In genomic region chr12:122830517-122831214, GRCh38 we compare ENCODE assay signal across 15 cellular contexts. TPM values are rescaled to one million over a fixed set of nuclear protein-coding genes. Genes with fewer than 3 reads are reported as not detected.
DNase-seq lines count a peak whose midpoint lies in the region; ATAC-seq, FAIRE-seq and TF ChIP-seq lines count a peak whose summit lies in the region.
"Had no signal": no experiment of that assay in that cellular context is flagged by ENCODE, and none has a peak within 500 bp of the region (broad histone marks: within the 10 kb centered on the region; RNA-seq: fewer than 3 reads in every experiment).

No MANE protein-coding gene starts in this region.

- CTCF ChIA-PET in CD4-positive, alpha-beta T cell (lab: Charles Lee): no interaction called here
- CTCF ChIA-PET in mammary epithelial cell (lab: Charles Lee; ENCODE audit: low non-redundant PET): no interaction called here
- CTCF ChIA-PET in activated CD4-positive, alpha-beta T cell treated with anti-CD3 and anti-CD28 coated beads, Interleukin-2, amount 10 ng/mL, durations not matched to agents 7 days and 5 days (lab: Charles Lee): interaction anchor here (0.5 kb wide), 1 partner anchor 494 kb away, joined by 3 read pairs; no protein-coding TSS in a partner anchor

- no peaks in the 10 kb centered on the region for H3K9me3 ChIP-seq in CD4-positive, alpha-beta T cell (ENCODE audit: control insufficient read depth, low read length)
- H3K9me3 ChIP-seq in mammary epithelial cell (replicated peaks; ENCODE audit: insufficient read depth, low read length): peaks cover 2% of the 10 kb centered on the region
- no peaks in the 10 kb centered on the region for H3K9me3 ChIP-seq in vagina

- in situ Hi-C loops in mammary epithelial cell (cut with MboI; ENCODE audit: low sequenced_read_pairs in 2 of 2): no loop called here

- H3K79me2 ChIP-seq in mammary epithelial cell (ENCODE audit: insufficient read depth, low read length) (peaks cover under 1% of the 10 kb centered on the region), mesendoderm (ENCODE audit: control insufficient read depth, insufficient read depth, low read length) (no peaks in the 10 kb centered on the region)

- no peak overlapping the region for H3K23ac ChIP-seq in mesendoderm (ENCODE audit: low read length)

- no peak for ATAC-seq in CD4-positive, alpha-beta T cell (ENCODE audit: poor library complexity)
- ATAC-seq in GM19467 (IDR thresholded peaks at IDR 0.05; ENCODE audit: unreplicated experiment): no peak
- ATAC-seq: natural killer cell had no signal

- H3K36me3 ChIP-seq in mammary epithelial cell (ENCODE audit: insufficient read depth, low read length) (no peaks in the 10 kb centered on the region), mesendoderm (ENCODE audit: control insufficient read depth, insufficient read depth, low read length) (no peaks in the 10 kb centered on the region), vagina (no peaks in the 10 kb centered on the region)

- no peak overlapping the region for H3K4ac ChIP-seq in mesendoderm (ENCODE audit: low read depth, low read length)

- H3K4me3 ChIP-seq in mammary epithelial cell (replicated peaks in 1 of 3; ENCODE audit: insufficient read depth in 1 of 3, low read depth in 2 of 3, low read length in 3 of 3) (no peak overlapping the region), mesendoderm (ENCODE audit: low read length) (no peak overlapping the region), vagina (no peak overlapping the region)

- no peaks in the 10 kb centered on the region for H3K27me3 Mint-ChIP-seq in CD4-positive, alpha-beta T cell
- H3K27me3 Mint-ChIP-seq in activated CD4-positive, alpha-beta T cell treated with anti-CD3 and anti-CD28 coated beads, Interleukin-2, amount 10 ng/mL, durations not matched to agents 7 days and 5 days: peaks cover 33% of the 10 kb centered on the region
- H3K27me3 Mint-ChIP-seq: activated B cell treated with CpG ODN at 0.5 μM for 24 hours had no signal

- no peaks in the 10 kb centered on the region for H3K79me1 ChIP-seq in mesendoderm (ENCODE audit: low read length)

- intact Hi-C loops in CD4-positive, alpha-beta T cell (cut with DNase I, micrococcal nuclease): no loop called here
- intact Hi-C loops in mammary epithelial cell (cut with micrococcal nuclease): loop anchor here (2.0 kb wide), 1 partner anchor 22 kb away; no protein-coding TSS in a partner anchor
- intact Hi-C loops in vagina (cut with DNase I): no loop called here

- no peak overlapping the region for H3K56ac ChIP-seq in mesendoderm (ENCODE audit: low read length)

- H3K9ac ChIP-seq in mammary epithelial cell (ENCODE audit: insufficient read depth, low read length): peak overlapping the region; percentile 8
- H3K9ac ChIP-seq in mesendoderm (ENCODE audit: low read length): no peak overlapping the region

- FAIRE-seq in HTR-8/SVneo (lab: Jason Lieb, UNC): peak; percentile 23

- POLR2A ChIA-PET in CD4-positive, alpha-beta T cell (lab: Charles Lee): no interaction called here
- POLR2A ChIA-PET in activated CD4-positive, alpha-beta T cell treated with anti-CD3 and anti-CD28 coated beads, Interleukin-2, amount 10 ng/mL, durations not matched to agents 7 days and 5 days (lab: Charles Lee): no interaction called here

- no peak overlapping the region for H3K18ac ChIP-seq in mesendoderm (ENCODE audit: low read length)

- H3K27ac Mint-ChIP-seq in CD4-positive, alpha-beta T cell: no peak overlapping the region
- H3K27ac Mint-ChIP-seq in activated CD4-positive, alpha-beta T cell treated with anti-CD3 and anti-CD28 coated beads, Interleukin-2, amount 10 ng/mL, durations not matched to agents 7 days and 5 days: no peak overlapping the region
- H3K27ac Mint-ChIP-seq: immature natural killer cell, natural killer cell had no signal

- H3K4me1 ChIP-seq in mammary epithelial cell (ENCODE audit: insufficient read depth, low read length) (peaks cover 21% of the 10 kb centered on the region), mesendoderm (ENCODE audit: control insufficient read depth, low read depth, low read length) (no peaks in the 10 kb centered on the region), vagina (peaks cover 5% of the 10 kb centered on the region)

- H3K27me3 ChIP-seq in CD4-positive, alpha-beta T cell (ENCODE audit: control insufficient read depth, insufficient read depth, low read length): no peaks in the 10 kb centered on the region
- H3K27me3 ChIP-seq in mammary epithelial cell (ENCODE audit: insufficient read depth, low read length) (no peaks in the 10 kb centered on the region), mesendoderm (ENCODE audit: insufficient read depth, low read length, poor library complexity) (no peaks in the 10 kb centered on the region), vagina (no peaks in the 10 kb centered on the region)

- H2BK5ac ChIP-seq in mesendoderm (ENCODE audit: low read length): no peak overlapping the region

- peak overlapping the region; percentile 16 for H2AFZ ChIP-seq in mammary epithelial cell (ENCODE audit: low read depth, low read length)

- H2BK120ac ChIP-seq in mesendoderm (ENCODE audit: low read depth, low read length): no peak overlapping the region

- H2AK5ac ChIP-seq in mesendoderm (ENCODE audit: low read length): no peak overlapping the region

- H3K9me3 Mint-ChIP-seq in CD4-positive, alpha-beta T cell: no peaks in the 10 kb centered on the region
- H3K9me3 Mint-ChIP-seq in activated CD4-positive, alpha-beta T cell treated with anti-CD3 and anti-CD28 coated beads, Interleukin-2, amount 10 ng/mL, durations not matched to agents 7 days and 5 days: no peaks in the 10 kb centered on the region
- H3K9me3 Mint-ChIP-seq: activated B cell treated with CpG ODN at 0.5 μM for 24 hours, immature natural killer cell, natural killer cell had no signal

- dilution Hi-C loops in mammary epithelial cell (cut with HindIII; ENCODE audit: low sequenced_read_pairs): loop anchor here (25.0 kb wide), 1 partner anchor 407 kb away; the partner anchor contains the start of genes MPHOSPH9 and MTRFR

- no peak for TF ChIP-seq CTCF in CD4-positive, alpha-beta T cell (IDR thresholded peaks at IDR 0.05)
- TF ChIP-seq CTCF in mammary epithelial cell (conservative IDR thresholded peaks at IDR 0.05 in 1 of 2, IDR thresholded peaks at IDR 0.05 in 1 of 2; ENCODE audit: extremely low read depth in 1 of 2, insufficient read depth in 1 of 2, low read depth in 1 of 2, low read length in 2 of 2): no peak
- TF ChIP-seq CTCF in vagina (IDR thresholded peaks at IDR 0.05): no peak

- no peak overlapping the region for H4K8ac ChIP-seq in mesendoderm (ENCODE audit: low read depth, low read length)

- H3K4me2 ChIP-seq in mammary epithelial cell (ENCODE audit: insufficient read depth, low read depth, low read length) (no peak overlapping the region), mesendoderm (ENCODE audit: low read length) (no peak overlapping the region)

- no peak for TF ChIP-seq POLR2A in vagina (IDR thresholded peaks at IDR 0.05)

- H3K4me3 Mint-ChIP-seq in CD4-positive, alpha-beta T cell: peak overlapping the region; percentile 42
- no peak overlapping the region for H3K4me3 Mint-ChIP-seq in activated CD4-positive, alpha-beta T cell treated with anti-CD3 and anti-CD28 coated beads, Interleukin-2, amount 10 ng/mL, durations not matched to agents 7 days and 5 days
- H3K4me3 Mint-ChIP-seq: immature natural killer cell, natural killer cell had no signal

- DNase-seq in CD4-positive, alpha-beta T cell: no peak
- DNase-seq in HTR-8/SVneo (ENCODE audit: insufficient read length, low spot score) (no peak), mammary epithelial cell (peak; percentile 96), mesendoderm (peak; percentile 59), iPS-NIHi11 (ENCODE audit: low spot score) (no peak), vagina (ENCODE audit: extremely low spot score in 2 of 2) (no peak)
- no peak for DNase-seq in activated CD4-positive, alpha-beta T cell treated with anti-CD3 and anti-CD28 coated beads, Interleukin-2, amount 10 ng/mL, durations not matched to agents 7 days and 5 days
- DNase-seq: activated B cell treated with CpG ODN at 0.5 μM for 24 hours; activated naive CD4-positive, alpha-beta T cell; COR-L47; effector CD4-positive, alpha-beta T cell; immature natural killer cell; natural killer cell; stimulated activated CD4-positive, alpha-beta T cell treated with anti-CD3 and anti-CD28 coated beads, Interleukin-4, amount 100 ng/mL, for 1 hour had no signal

- H3K4me1 Mint-ChIP-seq in CD4-positive, alpha-beta T cell (ENCODE audit: low read depth): peaks cover 10% of the 10 kb centered on the region
- peaks cover 12% of the 10 kb centered on the region for H3K4me1 Mint-ChIP-seq in activated CD4-positive, alpha-beta T cell treated with anti-CD3 and anti-CD28 coated beads, Interleukin-2, amount 10 ng/mL, durations not matched to agents 7 days and 5 days

- no peak overlapping the region for H4K5ac ChIP-seq in mesendoderm (ENCODE audit: low read length)

- BruUV-seq in mammary epithelial cell (replicated peaks; lab: Mats Ljungman, UMichigan): no TSS peak

- WGBS in mammary epithelial cell (ENCODE audit: low coverage, missing lambda C conversion rate): 24% methylated on average over 7 of the region's 7 CpGs
- no CpG with 5 or more reads among the region's 7 CpGs for WGBS in mesendoderm (ENCODE audit: extremely low coverage, insufficient coverage, low lambda C conversion rate)

- H4K20me1 ChIP-seq in mammary epithelial cell (ENCODE audit: insufficient read depth, low read length): no peaks in the 10 kb centered on the region

- H3K27ac ChIP-seq in CD4-positive, alpha-beta T cell (ENCODE audit: low read depth, low read length): no peak overlapping the region
- H3K27ac ChIP-seq in mammary epithelial cell (ENCODE audit: insufficient read depth, low read depth, low read length): peak overlapping the region; percentile 52
- no peak overlapping the region for H3K27ac ChIP-seq in mesendoderm (ENCODE audit: low read depth, low read length)
- H3K27ac ChIP-seq in vagina: no peak overlapping the region

- H2BK15ac ChIP-seq in mesendoderm (replicated peaks; ENCODE audit: low read depth): no peak overlapping the region

- peaks cover 6% of the 10 kb centered on the region for H3K36me3 Mint-ChIP-seq in CD4-positive, alpha-beta T cell (ENCODE audit: low read depth)
- H3K36me3 Mint-ChIP-seq in activated CD4-positive, alpha-beta T cell treated with anti-CD3 and anti-CD28 coated beads, Interleukin-2, amount 10 ng/mL, durations not matched to agents 7 days and 5 days (ENCODE audit: low read depth): no peaks in the 10 kb centered on the region
- H3K36me3 Mint-ChIP-seq: immature natural killer cell, natural killer cell had no signal

RNA-seq across cellular contexts. Expression of gene HIP1R, which starts 4.6 kb away (rescaled TPM):
- 100 to 1,000 TPM; 184 to 185 TPM for total RNA-seq in CD4-positive, alpha-beta T cell
- total RNA-seq in mammary epithelial cell (10 to 100 TPM; 52.1 to 59.7 TPM), vagina (66.0 TPM)
- polyA plus RNA-seq in mammary epithelial cell: 22.5 TPM
- 105 TPM for polyA minus RNA-seq in mammary epithelial cell
- 4.4 TPM for polyA plus RNA-seq in mesendoderm (2013, experiment 1 of 2)
- polyA plus RNA-seq in mesendoderm (2013, experiment 2 of 2): 4.5 TPM
- total RNA-seq in activated CD4-positive, alpha-beta T cell treated with anti-CD3 and anti-CD28 coated beads, Interleukin-2, amount 10 ng/mL, durations not matched to agents 7 days and 5 days: 10 to 100 TPM; 30.7 to 32.7 TPM

RNA-seq across cellular contexts. Expression of gene CCDC62, which starts 56.3 kb away (rescaled TPM):
- total RNA-seq in CD4-positive, alpha-beta T cell: 1 to 10 TPM; 1.0 to 1.4 TPM
- total RNA-seq in mammary epithelial cell (1 to 10 TPM in 1 of 2 donors, under 1 TPM in 1; 0.26 to 1.0 TPM), vagina (0.98 TPM)
- polyA plus RNA-seq in mammary epithelial cell: 0.06 TPM
- not detected for polyA minus RNA-seq in mammary epithelial cell
- polyA plus RNA-seq in mesendoderm (2013, experiment 1 of 2): 0.14 TPM
- 0.15 TPM for polyA plus RNA-seq in mesendoderm (2013, experiment 2 of 2)
- total RNA-seq in activated CD4-positive, alpha-beta T cell treated with anti-CD3 and anti-CD28 coated beads, Interleukin-2, amount 10 ng/mL, durations not matched to agents 7 days and 5 days: under 1 TPM; 0.52 to 0.89 TPM

Comparison
In these comparisons a context has a peak if more than half of its experiments do, and no peak if none do; other contexts are left out.
1. DNase-seq: peak in mammary epithelial cell (single experiment) and mesendoderm (single experiment); none in CD4-positive, alpha-beta T cell (0 of 10), HTR-8/SVneo (single experiment), iPS-NIHi11 (single experiment), vagina (0 of 2) and activated CD4-positive, alpha-beta T cell treated with anti-CD3 and anti-CD28 coated beads, Interleukin-2, amount 10 ng/mL, durations not matched to agents 7 days and 5 days (single experiment).